ENCODE assay signal across 9 cellular contexts in the genomic region with DNA sequence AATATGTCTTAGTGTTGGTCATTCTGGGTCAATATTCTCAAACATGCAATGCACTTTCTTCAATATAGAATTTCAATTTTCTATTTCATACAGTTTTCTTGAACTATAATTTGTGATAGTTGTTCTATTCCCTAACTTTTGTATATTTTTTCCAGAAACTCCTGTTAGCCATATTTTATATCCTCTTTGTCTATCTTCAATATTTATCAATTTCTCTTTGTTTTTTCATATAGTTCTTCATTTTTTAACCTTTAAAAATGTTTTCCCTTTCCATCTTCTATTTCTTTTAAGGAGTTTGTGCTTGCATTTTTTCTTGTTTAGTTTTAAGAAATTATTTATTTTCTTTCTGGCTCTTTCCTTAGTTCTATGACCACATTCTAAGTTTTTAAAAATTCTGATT.
"Had no signal": no experiment of that assay in that cellular context is flagged by ENCODE, and none has a peak within 500 bp of the region (broad histone marks: within the 10 kb centered on the region; RNA-seq: fewer than 3 reads in every experiment).

No MANE protein-coding gene starts in this region.

- H3K27ac ChIP-seq: GM23248 had no signal

- H3K4me3 ChIP-seq: GM23248, K562 had no signal

- DNase-seq: GM23248, GOT3, H9, HCEC 1CT, IMR-90, KG1 had no signal

- ATAC-seq: K562 had no signal

- FAIRE-seq: H54, HTR-8/SVneo, K562 had no signal
